Comparison of ENCODE assay signal across 1 cellular context in the genomic region with DNA sequence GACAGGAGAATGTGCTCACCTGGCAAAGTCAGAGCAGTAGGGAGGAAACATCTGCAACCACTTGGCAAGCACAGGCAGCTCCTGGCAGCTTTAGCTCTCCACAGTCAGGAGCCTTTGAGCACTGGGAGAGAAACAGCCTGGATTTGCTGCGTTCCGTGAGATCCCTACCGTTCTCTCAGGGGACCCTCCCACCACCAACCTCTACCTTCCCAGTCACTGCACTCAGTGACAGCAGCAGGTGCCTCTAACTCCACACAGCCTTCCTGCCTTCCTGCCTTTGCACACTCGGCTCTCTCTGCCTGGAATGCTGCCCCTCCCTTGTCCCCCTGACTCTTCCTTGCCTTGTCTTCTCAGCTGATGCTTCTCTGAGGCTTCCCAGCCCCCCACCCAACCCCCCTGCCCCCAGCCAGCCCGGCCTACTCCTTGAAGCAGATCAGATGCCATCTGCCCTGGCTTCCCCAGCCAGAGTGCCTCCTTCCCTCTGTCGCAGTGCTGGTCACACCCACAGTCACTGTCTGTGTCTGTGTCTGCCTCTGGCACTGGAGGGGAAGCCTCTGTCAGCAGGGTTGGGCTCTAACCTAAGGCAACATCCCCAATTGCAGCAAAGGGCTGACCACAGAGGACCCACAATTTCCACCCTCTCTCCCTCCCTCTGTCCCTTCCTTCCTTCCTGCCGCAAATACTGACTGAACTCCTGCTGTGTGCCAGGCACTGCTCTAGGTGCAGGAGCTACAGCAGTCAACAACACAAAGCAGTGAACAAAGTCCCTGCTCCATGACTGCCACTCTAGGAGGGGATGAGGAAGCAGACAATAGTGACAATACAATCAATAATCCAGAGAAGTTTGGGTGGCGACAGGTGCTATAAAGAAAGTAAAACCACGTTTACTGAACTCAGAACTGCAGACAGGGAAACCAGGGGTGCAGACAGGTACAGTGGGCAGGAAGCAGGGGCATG.
A peak's percentile ranks its signal among the peaks of the same experiment; 100 is the strongest.
TF ChIP-seq lines count a peak whose summit lies in the region.

No MANE protein-coding gene starts in this region.

TF ChIP-seq in HepG2, 621 proteins besides CTCF, POLR2A, EP300 and RAD21 (continued from another document and continues in another):
- TF ChIP-seq, protein P1, sequence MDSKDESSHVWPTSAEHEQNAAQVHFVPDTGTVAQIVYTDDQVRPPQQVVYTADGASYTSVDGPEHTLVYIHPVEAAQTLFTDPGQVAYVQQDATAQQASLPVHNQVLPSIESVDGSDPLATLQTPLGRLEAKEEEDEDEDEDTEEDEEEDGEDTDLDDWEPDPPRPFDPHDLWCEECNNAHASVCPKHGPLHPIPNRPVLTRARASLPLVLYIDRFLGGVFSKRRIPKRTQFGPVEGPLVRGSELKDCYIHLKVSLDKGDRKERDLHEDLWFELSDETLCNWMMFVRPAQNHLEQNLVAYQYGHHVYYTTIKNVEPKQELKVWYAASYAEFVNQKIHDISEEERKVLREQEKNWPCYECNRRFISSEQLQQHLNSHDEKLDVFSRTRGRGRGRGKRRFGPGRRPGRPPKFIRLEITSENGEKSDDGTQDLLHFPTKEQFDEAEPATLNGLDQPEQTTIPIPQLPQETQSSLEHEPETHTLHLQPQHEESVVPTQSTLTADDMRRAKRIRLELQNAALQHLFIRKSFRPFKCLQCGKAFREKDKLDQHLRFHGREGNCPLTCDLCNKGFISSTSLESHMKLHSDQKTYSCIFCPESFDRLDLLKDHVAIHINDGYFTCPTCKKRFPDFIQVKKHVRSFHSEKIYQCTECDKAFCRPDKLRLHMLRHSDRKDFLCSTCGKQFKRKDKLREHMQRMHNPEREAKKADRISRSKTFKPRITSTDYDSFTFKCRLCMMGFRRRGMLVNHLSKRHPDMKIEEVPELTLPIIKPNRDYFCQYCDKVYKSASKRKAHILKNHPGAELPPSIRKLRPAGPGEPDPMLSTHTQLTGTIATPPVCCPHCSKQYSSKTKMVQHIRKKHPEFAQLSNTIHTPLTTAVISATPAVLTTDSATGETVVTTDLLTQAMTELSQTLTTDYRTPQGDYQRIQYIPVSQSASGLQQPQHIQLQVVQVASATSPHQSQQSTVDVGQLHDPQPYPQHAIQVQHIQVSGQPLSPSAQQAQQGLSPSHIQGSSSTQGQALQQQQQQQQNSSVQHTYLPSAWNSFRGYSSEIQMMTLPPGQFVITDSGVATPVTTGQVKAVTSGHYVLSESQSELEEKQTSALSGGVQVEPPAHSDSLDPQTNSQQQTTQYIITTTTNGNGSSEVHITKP (CRISPR knock-in tag; IDR thresholded peaks at IDR 0.05; ENCODE audit: low read depth) = no peak
- TF ChIP-seq RBFOX2 (IDR thresholded peaks at IDR 0.05; ENCODE audit: low read depth, low read length) = no peak
- TF ChIP-seq REPIN1 (CRISPR knock-in tag; IDR thresholded peaks at IDR 0.05; ENCODE audit: borderline replicate concordance, low read depth) = no peak
- TF ChIP-seq, protein P2, sequence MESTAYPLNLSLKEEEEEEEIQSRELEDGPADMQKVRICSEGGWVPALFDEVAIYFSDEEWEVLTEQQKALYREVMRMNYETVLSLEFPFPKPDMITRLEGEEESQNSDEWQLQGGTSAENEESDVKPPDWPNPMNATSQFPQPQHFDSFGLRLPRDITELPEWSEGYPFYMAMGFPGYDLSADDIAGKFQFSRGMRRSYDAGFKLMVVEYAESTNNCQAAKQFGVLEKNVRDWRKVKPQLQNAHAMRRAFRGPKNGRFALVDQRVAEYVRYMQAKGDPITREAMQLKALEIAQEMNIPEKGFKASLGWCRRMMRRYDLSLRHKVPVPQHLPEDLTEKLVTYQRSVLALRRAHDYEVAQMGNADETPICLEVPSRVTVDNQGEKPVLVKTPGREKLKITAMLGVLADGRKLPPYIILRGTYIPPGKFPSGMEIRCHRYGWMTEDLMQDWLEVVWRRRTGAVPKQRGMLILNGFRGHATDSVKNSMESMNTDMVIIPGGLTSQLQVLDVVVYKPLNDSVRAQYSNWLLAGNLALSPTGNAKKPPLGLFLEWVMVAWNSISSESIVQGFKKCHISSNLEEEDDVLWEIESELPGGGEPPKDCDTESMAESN (CRISPR knock-in tag; conservative IDR thresholded peaks at IDR 0.05) = no peak
- 0 out of 2 replicates have a peak, but pooled peaks have one; percentile 9 for TF ChIP-seq GATAD2A (CRISPR knock-in tag; IDR thresholded peaks at IDR 0.05)
- TF ChIP-seq POGZ (CRISPR knock-in tag; IDR thresholded peaks at IDR 0.05) = peak; percentile 31; the same call in 1 of the 2 replicates
- TF ChIP-seq RFXAP (CRISPR knock-in tag; IDR thresholded peaks at IDR 0.05; ENCODE audit: borderline replicate concordance) = no peak
- TF ChIP-seq ZNF570 (CRISPR knock-in tag; IDR thresholded peaks at IDR 0.05; ENCODE audit: borderline replicate concordance) = no peak
- TF ChIP-seq FOXA1 (IDR thresholded peaks at IDR 0.05) = no peak
- 0 out of 2 replicates have a peak, but pooled peaks have one; percentile 37 for TF ChIP-seq FOXA1 (CRISPR knock-in tag; IDR thresholded peaks at IDR 0.05)
- no peak for TF ChIP-seq PAX8 (CRISPR knock-in tag; IDR thresholded peaks at IDR 0.05; ENCODE audit: borderline replicate concordance)
- TF ChIP-seq, protein P3, sequence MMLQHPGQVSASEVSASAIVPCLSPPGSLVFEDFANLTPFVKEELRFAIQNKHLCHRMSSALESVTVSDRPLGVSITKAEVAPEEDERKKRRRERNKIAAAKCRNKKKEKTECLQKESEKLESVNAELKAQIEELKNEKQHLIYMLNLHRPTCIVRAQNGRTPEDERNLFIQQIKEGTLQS (CRISPR knock-in tag; IDR thresholded peaks at IDR 0.05) = no peak
- TF ChIP-seq, protein P4, sequence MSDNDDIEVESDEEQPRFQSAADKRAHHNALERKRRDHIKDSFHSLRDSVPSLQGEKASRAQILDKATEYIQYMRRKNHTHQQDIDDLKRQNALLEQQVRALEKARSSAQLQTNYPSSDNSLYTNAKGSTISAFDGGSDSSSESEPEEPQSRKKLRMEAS (IDR thresholded peaks at IDR 0.05) = no peak
- TF ChIP-seq ZNF432 (CRISPR knock-in tag; IDR thresholded peaks at IDR 0.05; ENCODE audit: borderline replicate concordance) = no peak
- TF ChIP-seq ZNF335 (CRISPR knock-in tag; IDR thresholded peaks at IDR 0.05) = no peak
- TF ChIP-seq, protein P5, sequence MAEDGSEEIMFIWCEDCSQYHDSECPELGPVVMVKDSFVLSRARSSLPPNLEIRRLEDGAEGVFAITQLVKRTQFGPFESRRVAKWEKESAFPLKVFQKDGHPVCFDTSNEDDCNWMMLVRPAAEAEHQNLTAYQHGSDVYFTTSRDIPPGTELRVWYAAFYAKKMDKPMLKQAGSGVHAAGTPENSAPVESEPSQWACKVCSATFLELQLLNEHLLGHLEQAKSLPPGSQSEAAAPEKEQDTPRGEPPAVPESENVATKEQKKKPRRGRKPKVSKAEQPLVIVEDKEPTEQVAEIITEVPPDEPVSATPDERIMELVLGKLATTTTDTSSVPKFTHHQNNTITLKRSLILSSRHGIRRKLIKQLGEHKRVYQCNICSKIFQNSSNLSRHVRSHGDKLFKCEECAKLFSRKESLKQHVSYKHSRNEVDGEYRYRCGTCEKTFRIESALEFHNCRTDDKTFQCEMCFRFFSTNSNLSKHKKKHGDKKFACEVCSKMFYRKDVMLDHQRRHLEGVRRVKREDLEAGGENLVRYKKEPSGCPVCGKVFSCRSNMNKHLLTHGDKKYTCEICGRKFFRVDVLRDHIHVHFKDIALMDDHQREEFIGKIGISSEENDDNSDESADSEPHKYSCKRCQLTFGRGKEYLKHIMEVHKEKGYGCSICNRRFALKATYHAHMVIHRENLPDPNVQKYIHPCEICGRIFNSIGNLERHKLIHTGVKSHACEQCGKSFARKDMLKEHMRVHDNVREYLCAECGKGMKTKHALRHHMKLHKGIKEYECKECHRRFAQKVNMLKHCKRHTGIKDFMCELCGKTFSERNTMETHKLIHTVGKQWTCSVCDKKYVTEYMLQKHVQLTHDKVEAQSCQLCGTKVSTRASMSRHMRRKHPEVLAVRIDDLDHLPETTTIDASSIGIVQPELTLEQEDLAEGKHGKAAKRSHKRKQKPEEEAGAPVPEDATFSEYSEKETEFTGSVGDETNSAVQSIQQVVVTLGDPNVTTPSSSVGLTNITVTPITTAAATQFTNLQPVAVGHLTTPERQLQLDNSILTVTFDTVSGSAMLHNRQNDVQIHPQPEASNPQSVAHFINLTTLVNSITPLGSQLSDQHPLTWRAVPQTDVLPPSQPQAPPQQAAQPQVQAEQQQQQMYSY (CRISPR knock-in tag; IDR thresholded peaks at IDR 0.05) = no peak
- TF ChIP-seq U2AF1 (optimal IDR thresholded peaks at IDR 0.05; ENCODE audit: low read depth, low read length) = no peak
- no peak for TF ChIP-seq JARID2 (CRISPR knock-in tag; IDR thresholded peaks at IDR 0.05; ENCODE audit: insufficient replicate concordance)
- no peak for TF ChIP-seq TCF12 (IDR thresholded peaks at IDR 0.05)
- TF ChIP-seq TCF12 (CRISPR knock-in tag; IDR thresholded peaks at IDR 0.05) = no peak
- TF ChIP-seq, protein P6, sequence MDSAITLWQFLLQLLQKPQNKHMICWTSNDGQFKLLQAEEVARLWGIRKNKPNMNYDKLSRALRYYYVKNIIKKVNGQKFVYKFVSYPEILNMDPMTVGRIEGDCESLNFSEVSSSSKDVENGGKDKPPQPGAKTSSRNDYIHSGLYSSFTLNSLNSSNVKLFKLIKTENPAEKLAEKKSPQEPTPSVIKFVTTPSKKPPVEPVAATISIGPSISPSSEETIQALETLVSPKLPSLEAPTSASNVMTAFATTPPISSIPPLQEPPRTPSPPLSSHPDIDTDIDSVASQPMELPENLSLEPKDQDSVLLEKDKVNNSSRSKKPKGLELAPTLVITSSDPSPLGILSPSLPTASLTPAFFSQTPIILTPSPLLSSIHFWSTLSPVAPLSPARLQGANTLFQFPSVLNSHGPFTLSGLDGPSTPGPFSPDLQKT (CRISPR knock-in tag; IDR thresholded peaks at IDR 0.05; ENCODE audit: borderline replicate concordance) = no peak
- TF ChIP-seq, protein P7, sequence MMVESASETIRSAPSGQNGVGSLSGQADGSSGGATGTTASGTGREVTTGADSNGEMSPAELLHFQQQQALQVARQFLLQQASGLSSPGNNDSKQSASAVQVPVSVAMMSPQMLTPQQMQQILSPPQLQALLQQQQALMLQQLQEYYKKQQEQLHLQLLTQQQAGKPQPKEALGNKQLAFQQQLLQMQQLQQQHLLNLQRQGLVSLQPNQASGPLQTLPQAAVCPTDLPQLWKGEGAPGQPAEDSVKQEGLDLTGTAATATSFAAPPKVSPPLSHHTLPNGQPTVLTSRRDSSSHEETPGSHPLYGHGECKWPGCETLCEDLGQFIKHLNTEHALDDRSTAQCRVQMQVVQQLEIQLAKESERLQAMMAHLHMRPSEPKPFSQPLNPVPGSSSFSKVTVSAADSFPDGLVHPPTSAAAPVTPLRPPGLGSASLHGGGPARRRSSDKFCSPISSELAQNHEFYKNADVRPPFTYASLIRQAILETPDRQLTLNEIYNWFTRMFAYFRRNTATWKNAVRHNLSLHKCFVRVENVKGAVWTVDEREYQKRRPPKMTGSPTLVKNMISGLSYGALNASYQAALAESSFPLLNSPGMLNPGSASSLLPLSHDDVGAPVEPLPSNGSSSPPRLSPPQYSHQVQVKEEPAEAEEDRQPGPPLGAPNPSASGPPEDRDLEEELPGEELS (CRISPR knock-in tag; IDR thresholded peaks at IDR 0.05) = no peak
- no peak for TF ChIP-seq ZNF775 (CRISPR knock-in tag; IDR thresholded peaks at IDR 0.05; ENCODE audit: borderline replicate concordance)
- no peak for TF ChIP-seq CREM (IDR thresholded peaks at IDR 0.05)
- no peak for TF ChIP-seq CREM (CRISPR knock-in tag; IDR thresholded peaks at IDR 0.05)
- no peak for TF ChIP-seq KLF15 (CRISPR knock-in tag; IDR thresholded peaks at IDR 0.05; ENCODE audit: borderline replicate concordance)
- TF ChIP-seq MTF1 (CRISPR knock-in tag; IDR thresholded peaks at IDR 0.05) = no peak
- TF ChIP-seq ZNF138 (CRISPR knock-in tag; IDR thresholded peaks at IDR 0.05; ENCODE audit: low read depth) = no peak
- TF ChIP-seq MTA1 (CRISPR knock-in tag; IDR thresholded peaks at IDR 0.05; ENCODE audit: borderline replicate concordance) = no peak
- TF ChIP-seq ZNF530 (CRISPR knock-in tag; IDR thresholded peaks at IDR 0.05; ENCODE audit: low read depth) = no peak
- TF ChIP-seq SCMH1 (CRISPR knock-in tag; IDR thresholded peaks at IDR 0.05; ENCODE audit: borderline replicate concordance) = no peak
- no peak for TF ChIP-seq RXRB (CRISPR knock-in tag; IDR thresholded peaks at IDR 0.05; ENCODE audit: borderline replicate concordance)
- TF ChIP-seq, protein P8, sequence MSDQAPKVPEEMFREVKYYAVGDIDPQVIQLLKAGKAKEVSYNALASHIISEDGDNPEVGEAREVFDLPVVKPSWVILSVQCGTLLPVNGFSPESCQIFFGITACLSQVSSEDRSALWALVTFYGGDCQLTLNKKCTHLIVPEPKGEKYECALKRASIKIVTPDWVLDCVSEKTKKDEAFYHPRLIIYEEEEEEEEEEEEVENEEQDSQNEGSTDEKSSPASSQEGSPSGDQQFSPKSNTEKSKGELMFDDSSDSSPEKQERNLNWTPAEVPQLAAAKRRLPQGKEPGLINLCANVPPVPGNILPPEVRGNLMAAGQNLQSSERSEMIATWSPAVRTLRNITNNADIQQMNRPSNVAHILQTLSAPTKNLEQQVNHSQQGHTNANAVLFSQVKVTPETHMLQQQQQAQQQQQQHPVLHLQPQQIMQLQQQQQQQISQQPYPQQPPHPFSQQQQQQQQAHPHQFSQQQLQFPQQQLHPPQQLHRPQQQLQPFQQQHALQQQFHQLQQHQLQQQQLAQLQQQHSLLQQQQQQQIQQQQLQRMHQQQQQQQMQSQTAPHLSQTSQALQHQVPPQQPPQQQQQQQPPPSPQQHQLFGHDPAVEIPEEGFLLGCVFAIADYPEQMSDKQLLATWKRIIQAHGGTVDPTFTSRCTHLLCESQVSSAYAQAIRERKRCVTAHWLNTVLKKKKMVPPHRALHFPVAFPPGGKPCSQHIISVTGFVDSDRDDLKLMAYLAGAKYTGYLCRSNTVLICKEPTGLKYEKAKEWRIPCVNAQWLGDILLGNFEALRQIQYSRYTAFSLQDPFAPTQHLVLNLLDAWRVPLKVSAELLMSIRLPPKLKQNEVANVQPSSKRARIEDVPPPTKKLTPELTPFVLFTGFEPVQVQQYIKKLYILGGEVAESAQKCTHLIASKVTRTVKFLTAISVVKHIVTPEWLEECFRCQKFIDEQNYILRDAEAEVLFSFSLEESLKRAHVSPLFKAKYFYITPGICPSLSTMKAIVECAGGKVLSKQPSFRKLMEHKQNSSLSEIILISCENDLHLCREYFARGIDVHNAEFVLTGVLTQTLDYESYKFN (CRISPR knock-in tag; conservative IDR thresholded peaks at IDR 0.05) = peak; percentile 26; the same call in 1 of the 2 replicates
- TF ChIP-seq, protein P9, sequence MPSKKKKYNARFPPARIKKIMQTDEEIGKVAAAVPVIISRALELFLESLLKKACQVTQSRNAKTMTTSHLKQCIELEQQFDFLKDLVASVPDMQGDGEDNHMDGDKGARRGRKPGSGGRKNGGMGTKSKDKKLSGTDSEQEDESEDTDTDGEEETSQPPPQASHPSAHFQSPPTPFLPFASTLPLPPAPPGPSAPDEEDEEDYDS (CRISPR knock-in tag; IDR thresholded peaks at IDR 0.05) = no peak
- TF ChIP-seq, protein P10, sequence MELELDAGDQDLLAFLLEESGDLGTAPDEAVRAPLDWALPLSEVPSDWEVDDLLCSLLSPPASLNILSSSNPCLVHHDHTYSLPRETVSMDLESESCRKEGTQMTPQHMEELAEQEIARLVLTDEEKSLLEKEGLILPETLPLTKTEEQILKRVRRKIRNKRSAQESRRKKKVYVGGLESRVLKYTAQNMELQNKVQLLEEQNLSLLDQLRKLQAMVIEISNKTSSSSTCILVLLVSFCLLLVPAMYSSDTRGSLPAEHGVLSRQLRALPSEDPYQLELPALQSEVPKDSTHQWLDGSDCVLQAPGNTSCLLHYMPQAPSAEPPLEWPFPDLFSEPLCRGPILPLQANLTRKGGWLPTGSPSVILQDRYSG (CRISPR knock-in tag; IDR thresholded peaks at IDR 0.05) = no peak
